ENCODE assay signal across 13 cellular contexts in genomic region chr12:14836336-14837210, GRCh38. TPM values are rescaled to one million over a fixed set of nuclear protein-coding genes. Genes with fewer than 3 reads are reported as not detected.
DNase-seq lines count a peak whose midpoint lies in the region; ATAC-seq and TF ChIP-seq lines count a peak whose summit lies in the region.
"Had no signal": no experiment of that assay in that cellular context is flagged by ENCODE, and none has a peak within 500 bp of the region (broad histone marks: within the 10 kb centered on the region; RNA-seq: fewer than 3 reads in every experiment).

No MANE protein-coding gene starts in this region.

- H3K4me2 ChIP-seq in skeletal muscle satellite cell (ENCODE audit: low read length): peak overlapping the region; percentile 76

- TF ChIP-seq CTCF in WI38 (IDR thresholded peaks at IDR 0.05; ENCODE audit: low read depth, low read length) (no peak), gastroesophageal sphincter (IDR thresholded peaks at IDR 0.05) (no peak)

- H3K4me3 Mint-ChIP-seq in naive thymus-derived CD8-positive, alpha-beta T cell: no peak overlapping the region

- H3K9ac ChIP-seq in skeletal muscle satellite cell (ENCODE audit: low read depth, low read length): peak overlapping the region; percentile 31

- H3K4me3 ChIP-seq in WI38 (ENCODE audit: low read depth, low read length): peak overlapping the region; percentile 35
- no peak overlapping the region for H3K4me3 ChIP-seq in gastroesophageal sphincter
- H3K4me3 ChIP-seq in skeletal muscle satellite cell (ENCODE audit: low read length): peak overlapping the region; percentile 49
- H3K4me3 ChIP-seq: GM12878 had no signal

- no peak for TF ChIP-seq EP300 in gastroesophageal sphincter (IDR thresholded peaks at IDR 0.05)

- H3K27ac Mint-ChIP-seq in naive thymus-derived CD8-positive, alpha-beta T cell: peak overlapping the region in 1 of 10 donors; percentile 9

- ATAC-seq in gastroesophageal sphincter (peak; percentile 66), HG03432 (IDR thresholded peaks at IDR 0.05; ENCODE audit: unreplicated experiment) (no peak)
- ATAC-seq in naive thymus-derived CD8-positive, alpha-beta T cell: no peak
- ATAC-seq: GM12878 had no signal

- H3K27me3 Mint-ChIP-seq in naive thymus-derived CD8-positive, alpha-beta T cell: peaks cover 13 to 40% (median 18%) of the 10 kb centered on the region in 5 donors

- no peak overlapping the region for H3K27ac ChIP-seq in gastroesophageal sphincter

- H3K4me1 ChIP-seq in gastroesophageal sphincter (peaks cover 1 to 12% (median 11%) of the 10 kb centered on the region in 3 donors), skeletal muscle satellite cell (ENCODE audit: control insufficient read depth, insufficient read depth, low read length) (peaks cover 36% of the 10 kb centered on the region)

- H3K36me3 ChIP-seq in gastroesophageal sphincter: no peaks in the 10 kb centered on the region
- no peaks in the 10 kb centered on the region for H3K36me3 ChIP-seq in skeletal muscle satellite cell (ENCODE audit: insufficient read depth, low read length)

- H3K9me3 ChIP-seq in gastroesophageal sphincter: no peaks in the 10 kb centered on the region
- H3K9me3 ChIP-seq in skeletal muscle satellite cell (replicated peaks; ENCODE audit: low read length): no peaks in the 10 kb centered on the region

- H3K9me3 Mint-ChIP-seq in naive thymus-derived CD8-positive, alpha-beta T cell: no peaks in the 10 kb centered on the region

- no peaks in the 10 kb centered on the region for H3K4me1 Mint-ChIP-seq in naive thymus-derived CD8-positive, alpha-beta T cell

- WGBS in gastroesophageal sphincter (ENCODE audit: low coverage in 1 of 2), 2 donors: 61 to 79% methylated on average over 6 to 7 of the region's 7 CpGs

- TF ChIP-seq POLR2A in gastroesophageal sphincter (IDR thresholded peaks at IDR 0.05): no peak

- POLR2A ChIA-PET in naive thymus-derived CD8-positive, alpha-beta T cell (lab: Charles Lee): interaction anchor here (0.6 kb wide), 1 partner anchor 146 kb away, joined by 4 read pairs; no protein-coding TSS in a partner anchor

- no peaks in the 10 kb centered on the region for H3K27me3 ChIP-seq in gastroesophageal sphincter
- H3K27me3 ChIP-seq in skeletal muscle satellite cell (ENCODE audit: control insufficient read depth, insufficient read depth, low read length): no peaks in the 10 kb centered on the region

- H3K36me3 Mint-ChIP-seq in naive thymus-derived CD8-positive, alpha-beta T cell: peaks cover 0 to 10% (median 0%) of the 10 kb centered on the region in 3 donors

- DNase-seq in HS-27A (ENCODE audit: low read depth) (peak; percentile 89), inferior parietal cortex (ENCODE audit: extremely low spot score) (no peak), epidermal melanocyte (ENCODE audit: insufficient read length, low spot score) (no peak)
- DNase-seq in naive thymus-derived CD8-positive, alpha-beta T cell: no peak
- DNase-seq: activated CD4-positive, alpha-beta T cell treated with anti-CD3 and anti-CD28 coated beads for 4 hours; NCI-H748 treated with DMSO at 0.1 percent for 48 hours; small intestine had no signal

RNA-seq across cellular contexts. Expression of gene ART4, which starts 6.8 kb away (rescaled TPM):
- total RNA-seq in gastroesophageal sphincter: 1 to 10 TPM in 1 of 4 donors, under 1 TPM in 3; 0.13 to 1.7 (median 0.62) TPM
- total RNA-seq in skeletal muscle satellite cell (2012; rRNA removed): not detected in 2 replicates
- not detected for total RNA-seq in naive thymus-derived CD8-positive, alpha-beta T cell
- not detected for polyA plus RNA-seq in naive thymus-derived CD8-positive, alpha-beta T cell
- total RNA-seq: GM12878, H1 had no signal
- polyA plus RNA-seq: H1 had no signal

RNA-seq across cellular contexts. Expression of gene SMCO3, which starts 22.6 kb away (rescaled TPM):
- under 1 TPM in 3 of 4 donors, not detected in 1; 0.13 to 0.57 (median 0.31) TPM for total RNA-seq in gastroesophageal sphincter
- under 0.01 and 0.25 TPM in 2 replicates for total RNA-seq in skeletal muscle satellite cell (2012; rRNA removed)
- not detected for total RNA-seq in naive thymus-derived CD8-positive, alpha-beta T cell
- under 1 TPM in 1 of 3 donors, not detected in 2; 0.07 TPM for polyA plus RNA-seq in naive thymus-derived CD8-positive, alpha-beta T cell
- total RNA-seq: GM12878, H1 had no signal
- polyA plus RNA-seq: H1 had no signal

RNA-seq across cellular contexts. Expression of gene C12orf60, which starts 33.1 kb away (rescaled TPM):
- total RNA-seq in gastroesophageal sphincter: 1 to 10 TPM in 2 of 4 donors, under 1 TPM in 2; 0.40 to 1.5 (median 1.0) TPM
- 1.5 and 4.4 TPM in 2 replicates for total RNA-seq in skeletal muscle satellite cell (2012; rRNA removed)
- 1 to 10 TPM in 1 of 2 experiments, under 1 TPM in 1; 0.71 to 1.3 TPM for total RNA-seq in naive thymus-derived CD8-positive, alpha-beta T cell
- polyA plus RNA-seq in naive thymus-derived CD8-positive, alpha-beta T cell: 1 to 10 TPM in 2 of 3 donors, under 1 TPM in 1; 0.98 to 2.5 (median 1.7) TPM

RNA-seq across cellular contexts. Expression of gene WBP11, which starts 33.3 kb away (rescaled TPM):
- 10 to 100 TPM; 13.5 to 24.3 (median 21.1) TPM for total RNA-seq in gastroesophageal sphincter
- total RNA-seq in skeletal muscle satellite cell (2012; rRNA removed): 15.2 and 18.3 TPM in 2 replicates
- 100 to 1,000 TPM in 1 of 2 experiments, 10 to 100 TPM in 1; 93.8 to 106 TPM for total RNA-seq in naive thymus-derived CD8-positive, alpha-beta T cell
- 10 to 100 TPM; 59.5 to 66.5 (median 59.8) TPM for polyA plus RNA-seq in naive thymus-derived CD8-positive, alpha-beta T cell

RNA-seq across cellular contexts. Expression of gene MGP, which starts 49.1 kb away (rescaled TPM):
- 100 to 1,000 TPM; 506 to 706 (median 636) TPM for total RNA-seq in gastroesophageal sphincter
- 0.51 and 5.5 TPM in 2 replicates for total RNA-seq in skeletal muscle satellite cell (2012; rRNA removed)
- 1 to 10 TPM; 3.7 to 4.1 TPM for total RNA-seq in naive thymus-derived CD8-positive, alpha-beta T cell
- polyA plus RNA-seq in naive thymus-derived CD8-positive, alpha-beta T cell: under 1 TPM; 0.14 to 0.48 (median 0.17) TPM
- total RNA-seq: H1 had no signal
- polyA plus RNA-seq: H1 had no signal

Comparison
In these comparisons a context has a peak if more than half of its experiments do, and no peak if none do; other contexts are left out.
1. H3K4me3 ChIP-seq: peak in WI38 (single experiment) and skeletal muscle satellite cell (single experiment); none in gastroesophageal sphincter (0 of 2).